In genomic region chr21:43900078-43900385, GRCh38 we compare ENCODE assay signal across 21 cellular contexts. TPM values are rescaled to one million over a fixed set of nuclear protein-coding genes. Genes with fewer than 3 reads are reported as not detected.
DNase-seq lines count a peak whose midpoint lies in the region; ATAC-seq and TF ChIP-seq lines count a peak whose summit lies in the region.
"Had no signal": no experiment of that assay in that cellular context is flagged by ENCODE, and none has a peak within 500 bp of the region (broad histone marks: within the 10 kb centered on the region; RNA-seq: fewer than 3 reads in every experiment).

No MANE protein-coding gene starts in this region.

- H3K4me3 ChIP-seq in thyroid gland (replicated peaks in 1 of 3) (no peak overlapping the region), mucosa of descending colon (no peak overlapping the region)
- H3K4me3 ChIP-seq: BLaER1, GM12878, GM23338 had no signal

- H3K9me3 ChIP-seq in thyroid gland: no peaks in the 10 kb centered on the region
- no peaks in the 10 kb centered on the region for H3K9me3 ChIP-seq in mucosa of descending colon

- peaks cover 2% of the 10 kb centered on the region for H3K9me3 Mint-ChIP-seq in activated naive CD8-positive, alpha-beta T cell treated with anti-CD3 and anti-CD28 coated beads, Interleukin-2, amount 10 ng/mL, durations not matched to agents 7 days and 5 days
- H3K9me3 Mint-ChIP-seq in activated naive CD8-positive, alpha-beta T cell treated with anti-CD3 and anti-CD28 coated beads for 36 hours: no peaks in the 10 kb centered on the region
- no peaks in the 10 kb centered on the region for H3K9me3 Mint-ChIP-seq in activated T-helper 17 cell treated with anti-CD3 and anti-CD28 coated beads, Interleukin-2, amount 50 U/mL, for 72 hours
- peaks cover 16% of the 10 kb centered on the region for H3K9me3 Mint-ChIP-seq in glutamatergic neuron (ENCODE audit: unreplicated experiment)
- H3K9me3 Mint-ChIP-seq: CD4-positive, alpha-beta T cell; CD8-positive, alpha-beta memory T cell had no signal

- peak overlapping the region; percentile 46 for H3K27ac Mint-ChIP-seq in activated naive CD8-positive, alpha-beta T cell treated with anti-CD3 and anti-CD28 coated beads, Interleukin-2, amount 10 ng/mL, durations not matched to agents 7 days and 5 days
- H3K27ac Mint-ChIP-seq in activated naive CD8-positive, alpha-beta T cell treated with anti-CD3 and anti-CD28 coated beads for 36 hours: no peak overlapping the region
- H3K27ac Mint-ChIP-seq in activated T-helper 17 cell treated with anti-CD3 and anti-CD28 coated beads, Interleukin-2, amount 50 U/mL, for 72 hours: peak overlapping the region; percentile 49
- H3K27ac Mint-ChIP-seq in glutamatergic neuron (ENCODE audit: unreplicated experiment): peak overlapping the region; percentile 17
- H3K27ac Mint-ChIP-seq: B cell; CD4-positive, alpha-beta T cell; GM23338; H9 had no signal

- WGBS in thyroid gland, 2 donors: 19 to 32% methylated on average over 1 of the region's 1 CpG

- no peak for DNase-seq in activated naive CD8-positive, alpha-beta T cell treated with anti-CD3 and anti-CD28 coated beads, Interleukin-2, amount 10 ng/mL, durations not matched to agents 7 days and 5 days
- no peak for DNase-seq in activated naive CD8-positive, alpha-beta T cell treated with anti-CD3 and anti-CD28 coated beads for 36 hours
- DNase-seq in glutamatergic neuron: no peak
- peak; percentile 66 to 67 for DNase-seq in thyroid gland
- no peak for DNase-seq in mucosa of descending colon
- DNase-seq in HPDE6-E6E7 (ENCODE audit: extremely low spot score): no peak
- no peak for DNase-seq in HT-29 (ENCODE audit: low spot score)
- DNase-seq: CD4-positive, alpha-beta T cell; CD8-positive, alpha-beta memory T cell; DMS 273 treated with DMSO at 0.1 percent for 48 hours; DMS79; EL; GDM1; H9 had no signal

- no peak for TF ChIP-seq POLR2A in thyroid gland (IDR thresholded peaks at IDR 0.05)

- peaks cover 10% of the 10 kb centered on the region for H3K4me1 Mint-ChIP-seq in activated naive CD8-positive, alpha-beta T cell treated with anti-CD3 and anti-CD28 coated beads, Interleukin-2, amount 10 ng/mL, durations not matched to agents 7 days and 5 days
- H3K4me1 Mint-ChIP-seq in activated naive CD8-positive, alpha-beta T cell treated with anti-CD3 and anti-CD28 coated beads for 36 hours: peaks cover 23% of the 10 kb centered on the region
- peaks cover 17% of the 10 kb centered on the region for H3K4me1 Mint-ChIP-seq in activated T-helper 17 cell treated with anti-CD3 and anti-CD28 coated beads, Interleukin-2, amount 50 U/mL, for 72 hours
- H3K4me1 Mint-ChIP-seq in glutamatergic neuron (ENCODE audit: low read depth, unreplicated experiment): peaks cover 16% of the 10 kb centered on the region
- H3K4me1 Mint-ChIP-seq: GM23338 had no signal

- H3K4me1 ChIP-seq in thyroid gland (peaks cover 42 to 54% of the 10 kb centered on the region in 2 donors), mucosa of descending colon (ENCODE audit: low read depth) (peaks cover 10% of the 10 kb centered on the region)
- H3K4me1 ChIP-seq: BLaER1 had no signal

- no peaks in the 10 kb centered on the region for H3K27me3 ChIP-seq in thyroid gland
- H3K27me3 ChIP-seq: BLaER1 had no signal

- peak overlapping the region; percentile 35 to 74 (median 72) for H3K27ac ChIP-seq in thyroid gland
- H3K27ac ChIP-seq: BLaER1, C4-2B had no signal

- ATAC-seq in activated naive CD8-positive, alpha-beta T cell treated with anti-CD3 and anti-CD28 coated beads, Interleukin-2, amount 10 ng/mL, durations not matched to agents 7 days and 5 days (ENCODE audit: low read depth): no peak
- ATAC-seq in activated T-helper 17 cell treated with anti-CD3 and anti-CD28 coated beads, Interleukin-2, amount 50 U/mL, for 72 hours (replicated peaks): no peak
- no peak for ATAC-seq in mucosa of descending colon
- ATAC-seq: GM12878, GM23338, HCT116 had no signal

- TF ChIP-seq CTCF in glutamatergic neuron (IDR thresholded peaks at IDR 0.05; ENCODE audit: partially characterized antibody, unreplicated experiment): no peak
- no peak for TF ChIP-seq CTCF in thyroid gland (IDR thresholded peaks at IDR 0.05)
- no peak for TF ChIP-seq CTCF in mucosa of descending colon (IDR thresholded peaks at IDR 0.05)

- POLR2A ChIA-PET in activated naive CD8-positive, alpha-beta T cell treated with anti-CD3 and anti-CD28 coated beads, Interleukin-2, amount 10 ng/mL, durations not matched to agents 7 days and 5 days (lab: Charles Lee): interaction anchor here (0.5 kb wide), 1 partner anchor 122 kb away, joined by 5 read pairs; no protein-coding TSS in a partner anchor

- H3K36me3 Mint-ChIP-seq in activated naive CD8-positive, alpha-beta T cell treated with anti-CD3 and anti-CD28 coated beads, Interleukin-2, amount 10 ng/mL, durations not matched to agents 7 days and 5 days: peaks cover 29% of the 10 kb centered on the region
- peaks cover 29% of the 10 kb centered on the region for H3K36me3 Mint-ChIP-seq in activated naive CD8-positive, alpha-beta T cell treated with anti-CD3 and anti-CD28 coated beads for 36 hours
- peaks cover 38% of the 10 kb centered on the region for H3K36me3 Mint-ChIP-seq in activated T-helper 17 cell treated with anti-CD3 and anti-CD28 coated beads, Interleukin-2, amount 50 U/mL, for 72 hours (ENCODE audit: low read depth)
- H3K36me3 Mint-ChIP-seq in glutamatergic neuron (ENCODE audit: unreplicated experiment): peaks cover 15% of the 10 kb centered on the region

- no peaks in the 10 kb centered on the region for H3K27me3 Mint-ChIP-seq in activated naive CD8-positive, alpha-beta T cell treated with anti-CD3 and anti-CD28 coated beads, Interleukin-2, amount 10 ng/mL, durations not matched to agents 7 days and 5 days
- H3K27me3 Mint-ChIP-seq in activated naive CD8-positive, alpha-beta T cell treated with anti-CD3 and anti-CD28 coated beads for 36 hours: no peaks in the 10 kb centered on the region
- no peaks in the 10 kb centered on the region for H3K27me3 Mint-ChIP-seq in activated T-helper 17 cell treated with anti-CD3 and anti-CD28 coated beads, Interleukin-2, amount 50 U/mL, for 72 hours
- peaks cover 5% of the 10 kb centered on the region for H3K27me3 Mint-ChIP-seq in glutamatergic neuron (ENCODE audit: unreplicated experiment)
- H3K27me3 Mint-ChIP-seq: B cell; CD4-positive, alpha-beta T cell; CD8-positive, alpha-beta memory T cell had no signal

- intact Hi-C loops in thyroid gland (cut with DNase I) (no loop called here), mucosa of descending colon (cut with DNase I, micrococcal nuclease) (no loop called here)

- peaks cover 0 to 5% of the 10 kb centered on the region in 2 donors for H3K36me3 ChIP-seq in thyroid gland
- H3K36me3 ChIP-seq in mucosa of descending colon (ENCODE audit: low read depth): no peaks in the 10 kb centered on the region

- H3K4me3 Mint-ChIP-seq in activated naive CD8-positive, alpha-beta T cell treated with anti-CD3 and anti-CD28 coated beads, Interleukin-2, amount 10 ng/mL, durations not matched to agents 7 days and 5 days: no peak overlapping the region
- no peak overlapping the region for H3K4me3 Mint-ChIP-seq in activated naive CD8-positive, alpha-beta T cell treated with anti-CD3 and anti-CD28 coated beads for 36 hours
- no peak overlapping the region for H3K4me3 Mint-ChIP-seq in activated T-helper 17 cell treated with anti-CD3 and anti-CD28 coated beads, Interleukin-2, amount 50 U/mL, for 72 hours
- no peak overlapping the region for H3K4me3 Mint-ChIP-seq in glutamatergic neuron (ENCODE audit: unreplicated experiment)
- H3K4me3 Mint-ChIP-seq: B cell; CD4-positive, alpha-beta T cell; CD8-positive, alpha-beta memory T cell; GM23338; H9 had no signal

RNA-seq across cellular contexts. Expression of gene AGPAT3, which starts 35.0 kb away (rescaled TPM):
- total RNA-seq in activated naive CD8-positive, alpha-beta T cell treated with anti-CD3 and anti-CD28 coated beads, Interleukin-2, amount 10 ng/mL, durations not matched to agents 7 days and 5 days: 10 to 100 TPM; 75.4 to 76.3 TPM
- 10 to 100 TPM; 61.2 to 66.0 TPM for total RNA-seq in activated naive CD8-positive, alpha-beta T cell treated with anti-CD3 and anti-CD28 coated beads for 36 hours
- total RNA-seq in activated T-helper 17 cell treated with anti-CD3 and anti-CD28 coated beads, Interleukin-2, amount 50 U/mL, for 72 hours: 10 to 100 TPM; 44.8 to 100.0 TPM
- total RNA-seq in glutamatergic neuron (ENCODE audit: unreplicated experiment): 12.6 TPM
- 10 to 100 TPM; 40.6 to 80.5 (median 65.3) TPM for total RNA-seq in thyroid gland
- total RNA-seq in mucosa of descending colon: 100 to 1,000 TPM in 1 of 3 donors, 10 to 100 TPM in 2; 77.7 to 120 (median 97.7) TPM
- total RNA-seq in HT-29 (2014; rRNA removed; shearing (Covaris generic)): 31.6 and 39.6 TPM in 2 replicates

Comparison
In these comparisons a context has a peak if more than half of its experiments do, and no peak if none do; other contexts are left out.
1. DNase-seq: peak in thyroid gland (2 of 2); none in activated naive CD8-positive, alpha-beta T cell treated with anti-CD3 and anti-CD28 coated beads, Interleukin-2, amount 10 ng/mL, durations not matched to agents 7 days and 5 days (single experiment), activated naive CD8-positive, alpha-beta T cell treated with anti-CD3 and anti-CD28 coated beads for 36 hours (single experiment), glutamatergic neuron (single experiment), mucosa of descending colon (0 of 3), HPDE6-E6E7 (single experiment) and HT-29 (single experiment).